ENCODE assay signal across 10 cellular contexts in genomic region chr1:45864124-45864721, GRCh38.
DNase-seq lines count a peak whose midpoint lies in the region; ATAC-seq and TF ChIP-seq lines count a peak whose summit lies in the region.
"Had no signal": no experiment of that assay in that cellular context is flagged by ENCODE, and none has a peak within 500 bp of the region (broad histone marks: within the 10 kb centered on the region; RNA-seq: fewer than 3 reads in every experiment).

No MANE protein-coding gene starts in this region.

- peak overlapping the region; percentile 35 for H3K27ac ChIP-seq in hepatocyte

- peaks cover 46% of the 10 kb centered on the region for H3K79me2 ChIP-seq in hepatocyte

- H3K27me3 ChIP-seq in hepatocyte: no peaks in the 10 kb centered on the region

- H3K4me2 ChIP-seq in hepatocyte: peak overlapping the region; percentile 68

- 50% methylated on average over 10 of the region's 10 CpGs for WGBS in hepatocyte (ENCODE audit: low lambda C conversion rate, missing lambda C conversion rate)

- H3K9me2 ChIP-seq in hepatocyte (replicated peaks; ENCODE audit: insufficient read depth): no peaks in the 10 kb centered on the region

- H3K9me3 ChIP-seq in hepatocyte (ENCODE audit: low read depth): no peaks in the 10 kb centered on the region

- H2AFZ ChIP-seq in hepatocyte: peak overlapping the region; percentile 36

- H4K20me1 ChIP-seq in hepatocyte (ENCODE audit: insufficient read depth, poor library complexity, severe bottlenecking): peaks cover 4% of the 10 kb centered on the region

- no peak for TF ChIP-seq CTCF in hepatocyte (IDR thresholded peaks at IDR 0.05; ENCODE audit: poor library complexity)

- DNase-seq in SHP77 (lab: John Stamatoyannopoulos, UW) (peak; percentile 9 to 30), SHP77 treated with DMSO at 0.1 percent for 48 hours (lab: John Stamatoyannopoulos, UW) (no peak), hepatocyte (ENCODE audit: low spot score) (no peak), superior temporal gyrus (ENCODE audit: extremely low spot score) (peak; percentile 68), hepatic stellate cell (ENCODE audit: low spot score) (no peak)
- DNase-seq: activated CD8-positive, alpha-beta T cell treated with anti-CD3 and anti-CD28 coated beads, Interleukin-2, amount 10 ng/mL, durations not matched to agents 7 days and 5 days; NCI-H446 had no signal

- peaks cover 9% of the 10 kb centered on the region for H3K4me1 ChIP-seq in hepatocyte (ENCODE audit: insufficient read depth)

- ATAC-seq in SK-N-SH treated with all-trans-retinoic acid at 6 μM for 48 hours (peak; percentile 37), GM18861 (IDR thresholded peaks at IDR 0.05; ENCODE audit: unreplicated experiment) (no peak), GM19397 (IDR thresholded peaks at IDR 0.05; ENCODE audit: unreplicated experiment) (no peak)
- ATAC-seq: activated CD8-positive, alpha-beta T cell treated with anti-CD3 and anti-CD28 coated beads, Interleukin-2, amount 10 ng/mL, durations not matched to agents 7 days and 5 days had no signal

- H3K4me3 ChIP-seq in hepatocyte: no peak overlapping the region

- no peaks in the 10 kb centered on the region for H3K36me3 ChIP-seq in hepatocyte (replicated peaks; ENCODE audit: insufficient read depth, low read depth)

TF ChIP-seq in SK-N-SH treated with all-trans-retinoic acid at 6 μM for 48 hours, 23 proteins besides CTCF, POLR2A, EP300 and RAD21:
- TF ChIP-seq CREB5 (CRISPR knock-in tag; IDR thresholded peaks at IDR 0.05; ENCODE audit: low read depth): no peak
- no peak for TF ChIP-seq ZNF8 (CRISPR knock-in tag; IDR thresholded peaks at IDR 0.05)
- TF ChIP-seq BACH2 (CRISPR knock-in tag; IDR thresholded peaks at IDR 0.05; ENCODE audit: borderline replicate concordance): no peak
- TF ChIP-seq CSRNP3 (CRISPR knock-in tag; IDR thresholded peaks at IDR 0.05): no peak
- TF ChIP-seq TSHZ2 (CRISPR knock-in tag; IDR thresholded peaks at IDR 0.05): no peak
- no peak for TF ChIP-seq RARB (CRISPR knock-in tag; IDR thresholded peaks at IDR 0.05)
- no peak for TF ChIP-seq ZFP3 (CRISPR knock-in tag; IDR thresholded peaks at IDR 0.05)
- TF ChIP-seq ZNF70 (CRISPR knock-in tag; IDR thresholded peaks at IDR 0.05): no peak
- no peak for TF ChIP-seq ZFP30 (CRISPR knock-in tag; IDR thresholded peaks at IDR 0.05)
- TF ChIP-seq PATZ1 (CRISPR knock-in tag; IDR thresholded peaks at IDR 0.05; ENCODE audit: borderline replicate concordance): no peak
- no peak for TF ChIP-seq OSR1 (CRISPR knock-in tag; IDR thresholded peaks at IDR 0.05)
- no peak for TF ChIP-seq ZNF565 (CRISPR knock-in tag; conservative IDR thresholded peaks at IDR 0.05; ENCODE audit: low read depth)
- no peak for TF ChIP-seq CSDC2 (CRISPR knock-in tag; IDR thresholded peaks at IDR 0.05)
- TF ChIP-seq ZC3H10 (CRISPR knock-in tag; IDR thresholded peaks at IDR 0.05): no peak

Comparison
In these comparisons a context has a peak if more than half of its experiments do, and no peak if none do; other contexts are left out.
1. DNase-seq: peak in SHP77 (2 of 2) and superior temporal gyrus (single experiment); none in SHP77 treated with DMSO at 0.1 percent for 48 hours (single experiment), hepatocyte (single experiment) and hepatic stellate cell (single experiment).